Comparison of ENCODE assay signal across 18 cellular contexts in genomic region chr13:36912369-36912768, GRCh38.
DNase-seq lines count a peak whose midpoint lies in the region; TF ChIP-seq lines count a peak whose summit lies in the region.
"Had no signal": no experiment of that assay in that cellular context is flagged by ENCODE, and none has a peak within 500 bp of the region (broad histone marks: within the 10 kb centered on the region; RNA-seq: fewer than 3 reads in every experiment).

No MANE protein-coding gene starts in this region.

- no peak for TF ChIP-seq CTCF in VCaP (conservative IDR thresholded peaks at IDR 0.05)

- H3K36me3 ChIP-seq in BLaER1 treated with 17β-estradiol and CSF1 and Interleukin-3, amounts not matched to agents 10 nM and 100 nM: no peaks in the 10 kb centered on the region
- H3K36me3 ChIP-seq: MG63 had no signal

- H3K4me1 ChIP-seq in BLaER1 treated with 17β-estradiol and CSF1 and Interleukin-3, amounts not matched to agents 10 nM and 100 nM: peaks cover 7 to 47% (median 23%) of the 10 kb centered on the region in 10 experiments; a peak in 18 of 20 replicates
- H3K4me1 ChIP-seq: A549 had no signal

- H3K4me2 ChIP-seq in BLaER1 treated with 17β-estradiol and CSF1 and Interleukin-3, amounts not matched to agents 10 nM and 100 nM: peak overlapping the region in 8 of 11 experiments; percentile 26 to 71 (median 52); a peak in 14 of 22 replicates
- H3K4me2 ChIP-seq: A549 had no signal

- peak; percentile 55 for DNase-seq in NCI-H748 (lab: John Stamatoyannopoulos, UW; ENCODE audit: unreplicated experiment)
- DNase-seq in NCI-H748 treated with DMSO at 0.1 percent for 48 hours (lab: John Stamatoyannopoulos, UW): no peak
- DNase-seq in activated effector memory CD4-positive, alpha-beta T cell treated with Interleukin-2 at 50 U/mL for 16 hours: no peak
- DNase-seq in cortex of kidney (lab: John Stamatoyannopoulos, UW): no peak
- no peak for DNase-seq in DMS79 treated with DMSO at 0.1 percent for 48 hours (lab: John Stamatoyannopoulos, UW)
- DNase-seq: Calu3, HCEC 1CT, KG1, MG63, NCI-H1694 treated with DMSO at 0.1 percent for 48 hours, NCI-H2081 treated with DMSO at 0.1 percent for 48 hours, NCI-H2171, NCI-H524, SHP77 treated with DMSO at 0.1 percent for 48 hours had no signal

- no peaks in the 10 kb centered on the region for H3K9me3 ChIP-seq in BLaER1 treated with 17β-estradiol and CSF1 and Interleukin-3, amounts not matched to agents 10 nM and 100 nM (replicated peaks in 1 of 11)
- H3K9me3 ChIP-seq: A549, MG63 had no signal

- H4K20me1 ChIP-seq in BLaER1 treated with 17β-estradiol and CSF1 and Interleukin-3, amounts not matched to agents 10 nM and 100 nM: no peaks in the 10 kb centered on the region

- no peak overlapping the region for H3K9ac ChIP-seq in BLaER1 treated with 17β-estradiol and CSF1 and Interleukin-3, amounts not matched to agents 10 nM and 100 nM

- peaks cover 0 to 7% (median 0%) of the 10 kb centered on the region in 11 experiments; a peak in 4 of 22 replicates for H3K27me3 ChIP-seq in BLaER1 treated with 17β-estradiol and CSF1 and Interleukin-3, amounts not matched to agents 10 nM and 100 nM
- H3K27me3 ChIP-seq: MG63 had no signal

- no peak overlapping the region for H3K4me3 ChIP-seq in BLaER1 treated with 17β-estradiol and CSF1 and Interleukin-3, amounts not matched to agents 10 nM and 100 nM
- H3K4me3 ChIP-seq: A549, MG63 had no signal

- peak overlapping the region in 8 of 11 experiments; percentile 24 to 66 (median 58); a peak in 11 of 22 replicates for H3K27ac ChIP-seq in BLaER1 treated with 17β-estradiol and CSF1 and Interleukin-3, amounts not matched to agents 10 nM and 100 nM
- H3K27ac ChIP-seq in VCaP: peak overlapping the region; percentile 39
- H3K27ac ChIP-seq: A549, RWPE1 had no signal
